17 cellular contexts compared by ENCODE assay signal in genomic region chr6:44048277-44048676, GRCh38.
"Had no signal": no experiment of that assay in that cellular context is flagged by ENCODE, and none has a peak within 500 bp of the region (broad histone marks: within the 10 kb centered on the region; RNA-seq: fewer than 3 reads in every experiment).

No MANE protein-coding gene starts in this region.

- H3K36me3 Mint-ChIP-seq: activated naive CD4-positive, alpha-beta T cell treated with anti-CD3 and anti-CD28 coated beads, Interleukin-2, amount 50 U/mL, for 72 hours; mesothelial cell of epicardium had no signal

- DNase-seq: activated CD4-positive, alpha-beta memory T cell treated with anti-CD3 and anti-CD28 coated beads, Interleukin-2, amount 10 ng/mL, durations not matched to agents 7 days and 5 days; activated CD4-positive, alpha-beta T cell treated with anti-CD3 and anti-CD28 coated beads for 36 hours; activated gamma-delta T cell; activated T-cell treated with anti-CD3 and anti-CD28 coated beads, Interleukin-2, amount 50 U/mL, for 48 hours; central memory CD4-positive, alpha-beta T cell; colonic mucosa; hippocampal formation; kidney glomerular epithelial cell; psoas muscle; stimulated activated CD4-positive, alpha-beta T cell treated with anti-CD3 and anti-CD28 coated beads, Interleukin-1b, Interleukin-23, amount 100 ng/mL, for 48 hours; stomach had no signal

- H3K4me3 Mint-ChIP-seq: activated CD4-positive, alpha-beta T cell treated with anti-CD3 and anti-CD28 coated beads for 36 hours; mesothelial cell of epicardium; neural crest cell had no signal

- H3K27me3 Mint-ChIP-seq: activated CD4-positive, alpha-beta T cell treated with anti-CD3 and anti-CD28 coated beads for 36 hours had no signal

- H3K9me3 Mint-ChIP-seq: activated CD4-positive, alpha-beta memory T cell treated with anti-CD3 and anti-CD28 coated beads, Interleukin-2, amount 10 ng/mL, durations not matched to agents 7 days and 5 days; activated naive CD4-positive, alpha-beta T cell treated with anti-CD3 and anti-CD28 coated beads, Interleukin-2, amount 50 U/mL, for 72 hours; mesothelial cell of epicardium; neural crest cell; T-helper 1 cell treated with Interleukin-12 subunit alpha and Interleukin-12 subunit beta and Interleukin-4 antibody, amounts not matched to agents 30 μg/mL and 1 μg/mL, for 36 hours had no signal

- H3K27me3 ChIP-seq: colonic mucosa, stomach had no signal

- H3K4me3 ChIP-seq: colonic mucosa, psoas muscle, stomach had no signal

- H3K9me3 ChIP-seq: colonic mucosa, psoas muscle, stomach had no signal

- H3K36me3 ChIP-seq: colonic mucosa, stomach had no signal

- H3K27ac Mint-ChIP-seq: mesothelial cell of epicardium had no signal

- ATAC-seq: activated CD4-positive, alpha-beta T cell treated with anti-CD3 and anti-CD28 coated beads for 36 hours; activated naive CD4-positive, alpha-beta T cell treated with anti-CD3 and anti-CD28 coated beads, Interleukin-2, amount 50 U/mL, for 72 hours; esophagus mucosa; psoas muscle; sciatic nerve had no signal
